Comparison of ENCODE assay signal across 25 cellular contexts in genomic region chr2:239647037-239647436, GRCh38.
"Had no signal": no experiment of that assay in that cellular context is flagged by ENCODE, and none has a peak within 500 bp of the region (broad histone marks: within the 10 kb centered on the region; RNA-seq: fewer than 3 reads in every experiment).

No MANE protein-coding gene starts in this region.

- H3K4me1 Mint-ChIP-seq: mesothelial cell of epicardium; naive B cell; stimulated activated naive B cell treated with anti-CD40 and anti-IgM and Interleukin-4, amounts not matched to agents 10 μg/mL and 1 μg/mL and 100 μg/mL, for 72 hours had no signal

- DNase-seq: colonic mucosa; dermis blood vessel endothelial cell; effector memory CD4-positive, alpha-beta T cell; erythroblast; esophagus squamous epithelium; foreskin melanocyte; hypothalamus; kidney; left lung; mesenchymal stem cell; mucosa of descending colon; naive B cell; nephron progenitor cell; occipital lobe; pancreas; right lobe of liver; small intestine; stimulated activated CD4-positive, alpha-beta T cell treated with anti-CD3 and anti-CD28 coated beads, Interleukin-15, amount 100 ng/mL, for 24 hours; stimulated activated CD4-positive, alpha-beta T cell treated with anti-CD3 and anti-CD28 coated beads, Interleukin-2, amount 100 ng/mL, for 48 hours; stimulated activated naive B cell treated with anti-CD40 and anti-IgM and Interleukin-4, amounts not matched to agents 10 μg/mL and 1 μg/mL and 100 μg/mL, for 72 hours; upper lobe of right lung; uterus had no signal

- H3K4me3 Mint-ChIP-seq: mesothelial cell of epicardium; naive B cell; nephron progenitor cell; stimulated activated naive B cell treated with anti-CD40 and anti-IgM and Interleukin-4, amounts not matched to agents 10 μg/mL and 1 μg/mL and 100 μg/mL, for 72 hours; stimulated activated naive CD8-positive, alpha-beta T cell treated with anti-CD3 and anti-CD28 coated beads, Interleukin-15, Interleukin-2, amounts not matched to agents 100 ng/mL and 50 ng/mL, for 24 hours had no signal

- ATAC-seq: left lung; mucosa of descending colon; pancreas; right lobe of liver; stimulated activated naive B cell treated with anti-CD40 and anti-IgM and Interleukin-4, amounts not matched to agents 10 μg/mL and 1 μg/mL and 100 μg/mL, for 72 hours; upper lobe of right lung had no signal

- H3K36me3 Mint-ChIP-seq: mesothelial cell of epicardium had no signal

- H3K27ac Mint-ChIP-seq: mesothelial cell of epicardium; naive B cell; progenitor cell of endocrine pancreas; stimulated activated naive B cell treated with anti-CD40 and anti-IgM and Interleukin-4, amounts not matched to agents 10 μg/mL and 1 μg/mL and 100 μg/mL, for 72 hours; stimulated activated naive CD8-positive, alpha-beta T cell treated with anti-CD3 and anti-CD28 coated beads, Interleukin-15, Interleukin-2, amounts not matched to agents 100 ng/mL and 50 ng/mL, for 24 hours had no signal
